ENCODE assay signal across 3 cellular contexts in the genomic region with DNA sequence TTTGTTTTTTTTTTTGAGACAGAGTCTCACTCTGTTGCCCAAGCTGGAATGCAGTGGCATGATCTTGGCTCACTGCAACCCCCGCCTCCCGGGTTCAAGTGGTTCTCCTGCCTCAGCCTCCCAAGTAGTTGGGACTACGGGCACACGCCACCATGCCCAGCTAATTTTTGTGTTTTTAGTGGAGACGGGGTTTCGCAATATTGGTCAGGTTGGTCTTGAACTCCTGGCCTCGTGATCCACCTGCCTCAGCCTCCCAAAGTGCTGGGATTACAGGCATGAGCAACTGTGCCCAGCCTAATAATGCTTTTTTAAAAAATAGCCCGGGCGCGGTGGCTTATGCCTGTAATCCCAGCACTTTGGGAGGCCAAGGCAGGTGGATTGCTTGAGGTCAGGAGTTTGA.
TF ChIP-seq lines count a peak whose summit lies in the region.

No MANE protein-coding gene starts in this region.

TF ChIP-seq in Ishikawa, 13 proteins besides CTCF, POLR2A, EP300 and RAD21:
- 0 out of 2 replicates have a peak, but pooled peaks have one; percentile 14 for TF ChIP-seq CEBPB (IDR thresholded peaks at IDR 0.05)
TF ChIP-seq in Ishikawa: peak in this region for 1; not testable (repeated sequence) for 12.

TF ChIP-seq in K562, 482 proteins besides CTCF, POLR2A, EP300 and RAD21:
- peak; percentile 43; the same call in 1 of the 2 replicates for TF ChIP-seq CEBPB (tag; IDR thresholded peaks at IDR 0.05)

TF ChIP-seq in HepG2, 621 proteins besides CTCF, POLR2A, EP300 and RAD21:
- TF ChIP-seq CEBPB (IDR thresholded peaks at IDR 0.05; ENCODE audit: borderline replicate concordance, low read depth, low read length), result peak; percentile 41; the same call in 1 of the 2 replicates
